Comparison of ENCODE assay signal across 8 cellular contexts in the genomic region with DNA sequence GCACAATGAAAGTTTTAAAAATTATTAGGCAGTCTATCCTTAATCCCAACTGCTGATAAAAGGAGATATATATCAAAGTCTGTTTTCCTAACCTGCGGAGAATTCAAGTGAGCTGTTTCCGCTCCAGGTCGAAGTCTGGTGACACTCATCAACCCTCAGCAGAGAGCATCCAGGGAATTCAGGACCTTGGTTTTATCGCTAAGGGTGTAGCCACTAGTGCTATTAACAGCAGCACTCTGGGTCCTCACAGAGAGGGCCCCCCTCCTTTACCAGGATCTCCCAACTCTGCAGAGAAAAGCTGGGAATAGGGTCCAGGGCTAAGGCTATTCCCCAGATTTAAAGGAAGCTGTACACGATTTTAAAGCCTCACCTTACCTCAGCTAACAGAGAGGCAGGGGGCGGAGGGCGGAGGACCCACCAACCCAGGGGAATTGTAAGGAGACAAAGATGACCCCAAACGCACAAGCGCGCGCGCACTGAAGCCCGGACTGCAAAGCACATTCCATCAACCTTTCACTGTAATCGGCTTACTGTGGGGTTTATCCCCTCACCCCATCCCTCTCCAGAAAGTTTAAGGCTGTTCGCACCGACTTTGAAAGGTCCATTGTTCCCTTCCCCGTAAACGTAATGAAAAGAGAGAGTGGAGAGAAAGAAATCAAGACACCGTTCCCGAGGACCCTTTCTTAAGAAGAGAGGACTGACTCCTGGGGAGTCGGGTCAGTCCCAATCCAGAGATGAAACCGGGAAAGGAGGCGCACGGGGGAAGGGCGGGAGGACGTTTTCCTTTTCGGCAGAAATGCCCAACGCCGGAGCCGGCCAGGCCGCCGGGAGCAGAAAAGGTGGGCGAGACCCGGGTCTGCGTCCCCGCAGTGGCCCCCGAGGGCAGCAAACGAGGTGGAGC. TPM values are rescaled to one million over a fixed set of nuclear protein-coding genes. Genes with fewer than 3 reads are reported as not detected.
DNase-seq lines count a peak whose midpoint lies in the region; ATAC-seq and TF ChIP-seq lines count a peak whose summit lies in the region.

No MANE protein-coding gene starts in this region.

- DNase-seq in GM13976 (ENCODE audit: low spot score) (peak; percentile 11), SJCRH30 (peak; percentile 41 to 66), dermis blood vessel endothelial cell (peak; percentile 30), mesendoderm (peak; percentile 63), ureter (ENCODE audit: low spot score) (peak; percentile 46), GM19240 (ENCODE audit: insufficient read length, low spot score) (no peak)

- no peak overlapping the region for H3K23ac ChIP-seq in mesendoderm (ENCODE audit: low read length)

- H3K4me1 ChIP-seq in SJCRH30, result peaks cover 23% of the 10 kb centered on the region
- H3K4me1 ChIP-seq in mesendoderm (ENCODE audit: control insufficient read depth, low read depth, low read length), result peaks cover 8% of the 10 kb centered on the region

- H2BK15ac ChIP-seq in mesendoderm (replicated peaks; ENCODE audit: low read depth), result no peak overlapping the region

- in situ Hi-C loops in GM13976 (cut with MboI; ENCODE audit: low sequenced_read_pairs, unreplicated experiment), result loop anchor here (25.0 kb wide), 1 partner anchor 480 kb away; no protein-coding TSS in a partner anchor

- H2BK5ac ChIP-seq in mesendoderm (ENCODE audit: low read length), result no peak overlapping the region

- H4K5ac ChIP-seq in mesendoderm (ENCODE audit: low read length), result no peak overlapping the region

- ATAC-seq in HG02678 (IDR thresholded peaks at IDR 0.05; ENCODE audit: unreplicated experiment), result no peak
- ATAC-seq in GM18502 (IDR thresholded peaks at IDR 0.05; ENCODE audit: poor library complexity, unreplicated experiment), result no peak

- H3K9ac ChIP-seq in mesendoderm (ENCODE audit: low read length), result peak overlapping the region; percentile 71

- H3K27me3 ChIP-seq in SJCRH30, result no peaks in the 10 kb centered on the region
- H3K27me3 ChIP-seq in mesendoderm (ENCODE audit: insufficient read depth, low read length, poor library complexity), result no peaks in the 10 kb centered on the region

- H3K9me3 ChIP-seq in SJCRH30 (replicated peaks), result no peaks in the 10 kb centered on the region

- H3K27ac ChIP-seq in SJCRH30 (peak overlapping the region; percentile 94), mesendoderm (ENCODE audit: low read depth, low read length) (no peak overlapping the region)

- H2BK120ac ChIP-seq in mesendoderm (ENCODE audit: low read depth, low read length), result no peak overlapping the region

- H3K4ac ChIP-seq in mesendoderm (ENCODE audit: low read depth, low read length), result no peak overlapping the region

- H3K4me3 ChIP-seq in SJCRH30 (peak overlapping the region; percentile 98), mesendoderm (ENCODE audit: low read length) (peak overlapping the region; percentile 52)

- TF ChIP-seq CTCF in GM13976 (IDR thresholded peaks at IDR 0.05; ENCODE audit: borderline replicate concordance, control extremely low read depth, extremely low read depth, insufficient read depth, missing control alignments), result no peak

- no peak overlapping the region for H4K8ac ChIP-seq in mesendoderm (ENCODE audit: low read depth, low read length)

- peaks cover 6% of the 10 kb centered on the region for H3K79me1 ChIP-seq in mesendoderm (ENCODE audit: low read length)

- no peak overlapping the region for H2AK5ac ChIP-seq in mesendoderm (ENCODE audit: low read length)

- WGBS in mesendoderm (ENCODE audit: extremely low coverage, insufficient coverage, low lambda C conversion rate), result no CpG with 5 or more reads among the region's 38 CpGs

- H3K36me3 ChIP-seq in SJCRH30 (no peaks in the 10 kb centered on the region), mesendoderm (ENCODE audit: control insufficient read depth, insufficient read depth, low read length) (no peaks in the 10 kb centered on the region)

- peak overlapping the region; percentile 30 for H3K4me2 ChIP-seq in mesendoderm (ENCODE audit: low read length)

- peak overlapping the region; percentile 93 for H3K56ac ChIP-seq in mesendoderm (ENCODE audit: low read length)

- peaks cover 44% of the 10 kb centered on the region for H3K79me2 ChIP-seq in mesendoderm (ENCODE audit: control insufficient read depth, insufficient read depth, low read length)

- H3K18ac ChIP-seq in mesendoderm (ENCODE audit: low read length), result peak overlapping the region; percentile 46

RNA-seq across cellular contexts. Expression of a gene that starts 0.6 kb away (rescaled TPM):
- 41.0 and 42.2 TPM in 2 replicates for total RNA-seq in SJCRH30 (2014; rRNA removed; shearing (Covaris generic))
- 204 and 216 TPM in 2 replicates for total RNA-seq in dermis blood vessel endothelial cell
- 48.1 TPM for polyA plus RNA-seq in mesendoderm (2013, experiment 1 of 2)
- polyA plus RNA-seq in mesendoderm (2013, experiment 2 of 2), result 48.6 TPM
- total RNA-seq in ureter, result 162 TPM
